Comparison of ENCODE assay signal across 12 cellular contexts in genomic region chr12:89960607-89961394, GRCh38.
DNase-seq lines count a peak whose midpoint lies in the region; ATAC-seq and TF ChIP-seq lines count a peak whose summit lies in the region.
"Had no signal": no experiment of that assay in that cellular context is flagged by ENCODE, and none has a peak within 500 bp of the region (broad histone marks: within the 10 kb centered on the region; RNA-seq: fewer than 3 reads in every experiment).

No MANE protein-coding gene starts in this region.

- H3K4me3 Mint-ChIP-seq in activated CD8-positive, alpha-beta T cell treated with anti-CD3 and anti-CD28 coated beads for 36 hours, result no peak overlapping the region
- H3K4me3 Mint-ChIP-seq in activated CD8-positive, alpha-beta T cell treated with anti-CD3 and anti-CD28 coated beads, Interleukin-2, amount 10 ng/mL, durations not matched to agents 7 days and 5 days, result no peak overlapping the region
- H3K4me3 Mint-ChIP-seq in T-helper 17 cell, result no peak overlapping the region
- H3K4me3 Mint-ChIP-seq in stimulated activated effector memory CD8-positive, alpha-beta T cell treated with anti-CD3 and anti-CD28 coated beads, Interleukin-12 subunit alpha, Interleukin-12 subunit beta, amount 100 ng/mL, for 72 hours, result no peak overlapping the region

- peaks cover 17% of the 10 kb centered on the region for H3K4me1 Mint-ChIP-seq in activated CD8-positive, alpha-beta T cell treated with anti-CD3 and anti-CD28 coated beads for 36 hours (ENCODE audit: low read depth)
- peaks cover 8% of the 10 kb centered on the region for H3K4me1 Mint-ChIP-seq in activated CD8-positive, alpha-beta T cell treated with anti-CD3 and anti-CD28 coated beads, Interleukin-2, amount 10 ng/mL, durations not matched to agents 7 days and 5 days (ENCODE audit: low read depth)
- H3K4me1 Mint-ChIP-seq in T-helper 17 cell, result peaks cover 16% of the 10 kb centered on the region
- H3K4me1 Mint-ChIP-seq in stimulated activated effector memory CD8-positive, alpha-beta T cell treated with anti-CD3 and anti-CD28 coated beads, Interleukin-12 subunit alpha, Interleukin-12 subunit beta, amount 100 ng/mL, for 72 hours, result peaks cover 25% of the 10 kb centered on the region

- no peaks in the 10 kb centered on the region for H3K27me3 Mint-ChIP-seq in activated CD8-positive, alpha-beta T cell treated with anti-CD3 and anti-CD28 coated beads for 36 hours
- no peaks in the 10 kb centered on the region for H3K27me3 Mint-ChIP-seq in activated CD8-positive, alpha-beta T cell treated with anti-CD3 and anti-CD28 coated beads, Interleukin-2, amount 10 ng/mL, durations not matched to agents 7 days and 5 days (ENCODE audit: low read depth)
- H3K27me3 Mint-ChIP-seq in T-helper 17 cell, result no peaks in the 10 kb centered on the region

- no peaks in the 10 kb centered on the region for H3K9me3 Mint-ChIP-seq in activated CD8-positive, alpha-beta T cell treated with anti-CD3 and anti-CD28 coated beads for 36 hours
- no peaks in the 10 kb centered on the region for H3K9me3 Mint-ChIP-seq in activated CD8-positive, alpha-beta T cell treated with anti-CD3 and anti-CD28 coated beads, Interleukin-2, amount 10 ng/mL, durations not matched to agents 7 days and 5 days (ENCODE audit: insufficient read depth)
- no peaks in the 10 kb centered on the region for H3K9me3 Mint-ChIP-seq in stimulated activated effector memory CD8-positive, alpha-beta T cell treated with anti-CD3 and anti-CD28 coated beads, Interleukin-12 subunit alpha, Interleukin-12 subunit beta, amount 100 ng/mL, for 72 hours

- H3K36me3 Mint-ChIP-seq in activated CD8-positive, alpha-beta T cell treated with anti-CD3 and anti-CD28 coated beads for 36 hours (ENCODE audit: low read depth), result no peaks in the 10 kb centered on the region
- H3K36me3 Mint-ChIP-seq in activated CD8-positive, alpha-beta T cell treated with anti-CD3 and anti-CD28 coated beads, Interleukin-2, amount 10 ng/mL, durations not matched to agents 7 days and 5 days (ENCODE audit: low read depth), result no peaks in the 10 kb centered on the region
- H3K36me3 Mint-ChIP-seq in T-helper 17 cell (ENCODE audit: low read depth), result peaks cover 4% of the 10 kb centered on the region
- H3K36me3 Mint-ChIP-seq in stimulated activated effector memory CD8-positive, alpha-beta T cell treated with anti-CD3 and anti-CD28 coated beads, Interleukin-12 subunit alpha, Interleukin-12 subunit beta, amount 100 ng/mL, for 72 hours, result no peaks in the 10 kb centered on the region

- peak; percentile 23 for DNase-seq in activated CD8-positive, alpha-beta T cell treated with anti-CD3 and anti-CD28 coated beads for 36 hours
- DNase-seq in activated CD8-positive, alpha-beta T cell treated with anti-CD3 and anti-CD28 coated beads, Interleukin-2, amount 10 ng/mL, durations not matched to agents 7 days and 5 days, result no peak
- DNase-seq in T-helper 17 cell (no peak), left lobe of liver (ENCODE audit: low spot score) (no peak), GM10266 (ENCODE audit: extremely low spot score) (no peak), posterior vena cava (ENCODE audit: low spot score) (no peak)
- DNase-seq in stimulated activated effector memory CD8-positive, alpha-beta T cell treated with anti-CD3 and anti-CD28 coated beads, Interleukin-12 subunit alpha, Interleukin-12 subunit beta, amount 100 ng/mL, for 72 hours (ENCODE audit: low spot score in 2 of 2), result no peak
- DNase-seq: lower lobe of right lung; NCI-H146; stimulated activated CD4-positive, alpha-beta T cell treated with anti-CD3 and anti-CD28 coated beads, Interleukin-1b, Interleukin-23, amount 100 ng/mL, for 48 hours had no signal

- no peak for TF ChIP-seq CTCF in activated CD8-positive, alpha-beta T cell treated with anti-CD3 and anti-CD28 coated beads for 36 hours (IDR thresholded peaks at IDR 0.05)
- TF ChIP-seq CTCF in GM10266 (IDR thresholded peaks at IDR 0.05; ENCODE audit: control insufficient read depth, insufficient read depth, low read depth, missing control alignments), result no peak

- ATAC-seq in activated CD8-positive, alpha-beta T cell treated with anti-CD3 and anti-CD28 coated beads for 36 hours, result peak; percentile 58
- no peak for ATAC-seq in activated CD8-positive, alpha-beta T cell treated with anti-CD3 and anti-CD28 coated beads, Interleukin-2, amount 10 ng/mL, durations not matched to agents 7 days and 5 days
- ATAC-seq in HG02852 (IDR thresholded peaks at IDR 0.05; ENCODE audit: unreplicated experiment) (peak; percentile 26), T-helper 17 cell (peak; percentile 22), left lobe of liver (no peak)
- ATAC-seq in stimulated activated effector memory CD8-positive, alpha-beta T cell treated with anti-CD3 and anti-CD28 coated beads, Interleukin-12 subunit alpha, Interleukin-12 subunit beta, amount 100 ng/mL, for 72 hours, result peak; percentile 74

- no peak overlapping the region for H3K27ac Mint-ChIP-seq in activated CD8-positive, alpha-beta T cell treated with anti-CD3 and anti-CD28 coated beads for 36 hours
- H3K27ac Mint-ChIP-seq in activated CD8-positive, alpha-beta T cell treated with anti-CD3 and anti-CD28 coated beads, Interleukin-2, amount 10 ng/mL, durations not matched to agents 7 days and 5 days, result no peak overlapping the region
- peak overlapping the region; percentile 66 for H3K27ac Mint-ChIP-seq in T-helper 17 cell
- peak overlapping the region; percentile 10 for H3K27ac Mint-ChIP-seq in stimulated activated effector memory CD8-positive, alpha-beta T cell treated with anti-CD3 and anti-CD28 coated beads, Interleukin-12 subunit alpha, Interleukin-12 subunit beta, amount 100 ng/mL, for 72 hours

- H3K9me3 ChIP-seq in T-helper 17 cell (ENCODE audit: control insufficient read depth, low read length, poor library complexity, severe bottlenecking), result no peaks in the 10 kb centered on the region
- H3K9me3 ChIP-seq: BLaER1, lower lobe of right lung had no signal

- POLR2A ChIA-PET in activated CD8-positive, alpha-beta T cell treated with anti-CD3 and anti-CD28 coated beads for 36 hours (lab: Charles Lee), result interaction anchor here (0.6 to 0.7 kb wide), 2 partner anchors 163 to 297 kb away, joined by 3 to 4 read pairs; no protein-coding TSS in a partner anchor
- POLR2A ChIA-PET in activated CD8-positive, alpha-beta T cell treated with anti-CD3 and anti-CD28 coated beads, Interleukin-2, amount 10 ng/mL, durations not matched to agents 7 days and 5 days (lab: Charles Lee), result interaction anchor here (1.6 kb wide), 1 partner anchor 252 kb away, joined by 3 read pairs; no protein-coding TSS in a partner anchor

- CTCF ChIA-PET in activated CD8-positive, alpha-beta T cell treated with anti-CD3 and anti-CD28 coated beads for 36 hours (lab: Charles Lee), result interaction anchor here (0.8 to 2.1 kb wide), 7 partner anchors 10 to 490 kb away, joined by 3 to 7 read pairs (median 3); no protein-coding TSS in a partner anchor
- CTCF ChIA-PET in activated CD8-positive, alpha-beta T cell treated with anti-CD3 and anti-CD28 coated beads, Interleukin-2, amount 10 ng/mL, durations not matched to agents 7 days and 5 days (lab: Charles Lee), result interaction anchor here (1.3 to 2.1 kb wide), 2 partner anchors 10 to 41 kb away, joined by 3 to 12 read pairs; no protein-coding TSS in a partner anchor

- intact Hi-C loops in activated CD8-positive, alpha-beta T cell treated with anti-CD3 and anti-CD28 coated beads for 36 hours (cut with micrococcal nuclease), result loop anchor here (5.0 kb wide), 1 partner anchor 418 kb away; no protein-coding TSS in a partner anchor
- intact Hi-C loops in posterior vena cava (cut with DNase I), result no loop called here

Comparison
In these comparisons a context has a peak if more than half of its experiments do, and no peak if none do; other contexts are left out.
1. ATAC-seq: peak in activated CD8-positive, alpha-beta T cell treated with anti-CD3 and anti-CD28 coated beads for 36 hours (single experiment), HG02852 (single experiment), T-helper 17 cell (single experiment) and stimulated activated effector memory CD8-positive, alpha-beta T cell treated with anti-CD3 and anti-CD28 coated beads, Interleukin-12 subunit alpha, Interleukin-12 subunit beta, amount 100 ng/mL, for 72 hours (single experiment); none in activated CD8-positive, alpha-beta T cell treated with anti-CD3 and anti-CD28 coated beads, Interleukin-2, amount 10 ng/mL, durations not matched to agents 7 days and 5 days (single experiment) and left lobe of liver (single experiment).
2. H3K27ac Mint-ChIP-seq: peak in T-helper 17 cell (single experiment) and stimulated activated effector memory CD8-positive, alpha-beta T cell treated with anti-CD3 and anti-CD28 coated beads, Interleukin-12 subunit alpha, Interleukin-12 subunit beta, amount 100 ng/mL, for 72 hours (single experiment); none in activated CD8-positive, alpha-beta T cell treated with anti-CD3 and anti-CD28 coated beads for 36 hours (single experiment) and activated CD8-positive, alpha-beta T cell treated with anti-CD3 and anti-CD28 coated beads, Interleukin-2, amount 10 ng/mL, durations not matched to agents 7 days and 5 days (single experiment).